1 cellular context compared by ENCODE assay signal in genomic region chr7:151504715-151505326, GRCh38.
A peak's percentile ranks its signal among the peaks of the same experiment; 100 is the strongest.
TF ChIP-seq lines count a peak whose summit lies in the region.

No MANE protein-coding gene starts in this region.

TF ChIP-seq in K562, 482 proteins besides CTCF, POLR2A, EP300 and RAD21 (continued from another document):
- no peak for TF ChIP-seq BCL6 (CRISPR knock-in tag; IDR thresholded peaks at IDR 0.05)
- peak; percentile 39 for TF ChIP-seq ARHGAP35 (IDR thresholded peaks at IDR 0.05; ENCODE audit: partially characterized antibody)
- TF ChIP-seq KHSRP (IDR thresholded peaks at IDR 0.05), result peak; percentile 73; the same call in 1 of the 2 replicates
- TF ChIP-seq ZNF740 (CRISPR knock-in tag; IDR thresholded peaks at IDR 0.05), result no peak
- no peak for TF ChIP-seq ZNF740 (tag; IDR thresholded peaks at IDR 0.05)
- TF ChIP-seq ASH1L (IDR thresholded peaks at IDR 0.05; ENCODE audit: borderline replicate concordance, low read depth, partially characterized antibody), result peak; percentile 17
- TF ChIP-seq, protein P1, sequence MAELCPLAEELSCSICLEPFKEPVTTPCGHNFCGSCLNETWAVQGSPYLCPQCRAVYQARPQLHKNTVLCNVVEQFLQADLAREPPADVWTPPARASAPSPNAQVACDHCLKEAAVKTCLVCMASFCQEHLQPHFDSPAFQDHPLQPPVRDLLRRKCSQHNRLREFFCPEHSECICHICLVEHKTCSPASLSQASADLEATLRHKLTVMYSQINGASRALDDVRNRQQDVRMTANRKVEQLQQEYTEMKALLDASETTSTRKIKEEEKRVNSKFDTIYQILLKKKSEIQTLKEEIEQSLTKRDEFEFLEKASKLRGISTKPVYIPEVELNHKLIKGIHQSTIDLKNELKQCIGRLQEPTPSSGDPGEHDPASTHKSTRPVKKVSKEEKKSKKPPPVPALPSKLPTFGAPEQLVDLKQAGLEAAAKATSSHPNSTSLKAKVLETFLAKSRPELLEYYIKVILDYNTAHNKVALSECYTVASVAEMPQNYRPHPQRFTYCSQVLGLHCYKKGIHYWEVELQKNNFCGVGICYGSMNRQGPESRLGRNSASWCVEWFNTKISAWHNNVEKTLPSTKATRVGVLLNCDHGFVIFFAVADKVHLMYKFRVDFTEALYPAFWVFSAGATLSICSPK (IDR thresholded peaks at IDR 0.05; ENCODE audit: borderline replicate concordance), result 0 out of 2 replicates have a peak, but pooled peaks have one; percentile 27
- TF ChIP-seq ZNF77 (CRISPR knock-in tag; IDR thresholded peaks at IDR 0.05), result no peak
- TF ChIP-seq LARP7 (IDR thresholded peaks at IDR 0.05), result peak; percentile 96; the same call in 1 of the 2 replicates
- peak; percentile 54; the same call in 1 of the 2 replicates for TF ChIP-seq HLTF (IDR thresholded peaks at IDR 0.05)
- TF ChIP-seq, protein P2, sequence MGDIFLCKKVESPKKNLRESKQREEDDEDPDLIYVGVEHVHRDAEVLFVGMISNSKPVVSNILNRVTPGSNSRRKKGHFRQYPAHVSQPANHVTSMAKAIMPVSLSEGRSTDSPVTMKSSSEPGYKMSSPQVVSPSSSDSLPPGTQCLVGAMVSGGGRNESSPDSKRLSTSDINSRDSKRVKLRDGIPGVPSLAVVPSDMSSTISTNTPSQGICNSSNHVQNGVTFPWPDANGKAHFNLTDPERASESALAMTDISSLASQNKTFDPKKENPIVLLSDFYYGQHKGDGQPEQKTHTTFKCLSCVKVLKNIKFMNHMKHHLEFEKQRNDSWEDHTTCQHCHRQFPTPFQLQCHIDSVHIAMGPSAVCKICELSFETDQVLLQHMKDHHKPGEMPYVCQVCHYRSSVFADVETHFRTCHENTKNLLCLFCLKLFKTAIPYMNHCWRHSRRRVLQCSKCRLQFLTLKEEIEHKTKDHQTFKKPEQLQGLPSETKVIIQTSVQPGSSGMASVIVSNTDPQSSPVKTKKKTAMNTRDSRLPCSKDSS (IDR thresholded peaks at IDR 0.05; ENCODE audit: low read depth, partially characterized antibody), result peak; percentile 23
TF ChIP-seq in K562: peak in this region for 9.
